ENCODE assay signal across 9 cellular contexts in genomic region chrX:22526339-22526738, GRCh38.
A peak's percentile ranks its signal among the peaks of the same experiment; 100 is the strongest.
DNase-seq lines count a peak whose midpoint lies in the region; ATAC-seq lines count a peak whose summit lies in the region.
"Had no signal": no experiment of that assay in that cellular context is flagged by ENCODE, and none has a peak within 500 bp of the region (broad histone marks: within the 10 kb centered on the region; RNA-seq: fewer than 3 reads in every experiment).

No MANE protein-coding gene starts in this region.

- ATAC-seq in GM18519 (IDR thresholded peaks at IDR 0.05; ENCODE audit: low FRiP score, unreplicated experiment): peak; percentile 99
- ATAC-seq in HG02763 (IDR thresholded peaks at IDR 0.05; ENCODE audit: unreplicated experiment): peak; percentile 96

- DNase-seq in NCI-H460 (ENCODE audit: extremely low read depth, low read depth) (peak; percentile 75), iris pigment epithelial cell (ENCODE audit: low read depth) (peak; percentile 75), NCI-H2171 treated with DMSO at 0.1 percent for 48 hours (lab: John Stamatoyannopoulos, UW) (no peak), KG1 (lab: John Stamatoyannopoulos, UW) (no peak)
- no peak for DNase-seq in central memory CD4-positive, alpha-beta T cell
- DNase-seq in activated effector memory CD4-positive, alpha-beta T cell treated with Interleukin-2 at 50 U/mL for 16 hours: no peak
- DNase-seq: activated T-cell treated with anti-CD3 and anti-CD28 coated beads, Interleukin-2, amount 50 U/mL, for 72 hours had no signal

Comparison
In these comparisons a context has a peak if more than half of its experiments do, and no peak if none do; other contexts are left out.
1. DNase-seq: peak in NCI-H460 (single experiment) and iris pigment epithelial cell (single experiment); none in central memory CD4-positive, alpha-beta T cell (single experiment), activated effector memory CD4-positive, alpha-beta T cell treated with Interleukin-2 at 50 U/mL for 16 hours (single experiment), NCI-H2171 treated with DMSO at 0.1 percent for 48 hours (single experiment) and KG1 (single experiment).